2 cellular contexts compared by ENCODE assay signal in the genomic region with DNA sequence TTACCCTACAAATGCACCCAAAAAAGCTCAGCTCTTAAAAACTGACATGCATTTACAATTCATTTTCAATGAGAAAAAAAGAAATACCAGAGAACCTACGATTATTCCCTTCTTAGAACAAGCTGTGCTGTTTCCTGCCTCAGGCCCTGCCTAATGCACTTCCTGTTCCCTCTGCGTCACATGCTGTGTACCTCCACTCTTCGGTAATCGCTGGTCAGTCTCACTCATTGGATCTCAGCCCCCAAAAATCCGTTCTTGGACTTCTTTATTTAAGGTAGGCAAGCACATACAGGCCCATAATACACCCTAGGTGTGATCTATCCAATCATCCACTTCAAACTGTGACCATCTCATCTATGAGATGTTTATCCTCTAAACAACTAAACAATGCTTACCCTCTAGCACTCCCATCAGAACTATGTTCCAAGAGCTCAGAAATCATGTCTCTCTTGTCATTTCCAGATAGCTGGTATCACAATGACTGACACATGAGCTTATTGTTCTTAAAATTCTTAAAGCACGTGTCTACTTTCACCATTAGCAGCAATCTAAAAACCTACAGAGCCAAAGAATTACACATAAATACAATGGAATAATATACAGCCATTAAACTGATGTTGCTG.
TF ChIP-seq lines count a peak whose summit lies in the region.

No MANE protein-coding gene starts in this region.

TF ChIP-seq in H1, 55 proteins besides CTCF, POLR2A, EP300 and RAD21 (continued from another document):
- TF ChIP-seq, protein P1, sequence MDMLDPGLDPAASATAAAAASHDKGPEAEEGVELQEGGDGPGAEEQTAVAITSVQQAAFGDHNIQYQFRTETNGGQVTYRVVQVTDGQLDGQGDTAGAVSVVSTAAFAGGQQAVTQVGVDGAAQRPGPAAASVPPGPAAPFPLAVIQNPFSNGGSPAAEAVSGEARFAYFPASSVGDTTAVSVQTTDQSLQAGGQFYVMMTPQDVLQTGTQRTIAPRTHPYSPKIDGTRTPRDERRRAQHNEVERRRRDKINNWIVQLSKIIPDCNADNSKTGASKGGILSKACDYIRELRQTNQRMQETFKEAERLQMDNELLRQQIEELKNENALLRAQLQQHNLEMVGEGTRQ (IDR thresholded peaks at IDR 0.05; ENCODE audit: low read length), result peak; percentile 9; the same call in 1 of the 2 replicates
- peak; percentile 23 for TF ChIP-seq ASH2L (IDR thresholded peaks at IDR 0.05; ENCODE audit: low read length)

TF ChIP-seq in neural cell, 6 proteins besides CTCF, POLR2A, EP300 and RAD21 (continued from another document):
- TF ChIP-seq, protein P2, sequence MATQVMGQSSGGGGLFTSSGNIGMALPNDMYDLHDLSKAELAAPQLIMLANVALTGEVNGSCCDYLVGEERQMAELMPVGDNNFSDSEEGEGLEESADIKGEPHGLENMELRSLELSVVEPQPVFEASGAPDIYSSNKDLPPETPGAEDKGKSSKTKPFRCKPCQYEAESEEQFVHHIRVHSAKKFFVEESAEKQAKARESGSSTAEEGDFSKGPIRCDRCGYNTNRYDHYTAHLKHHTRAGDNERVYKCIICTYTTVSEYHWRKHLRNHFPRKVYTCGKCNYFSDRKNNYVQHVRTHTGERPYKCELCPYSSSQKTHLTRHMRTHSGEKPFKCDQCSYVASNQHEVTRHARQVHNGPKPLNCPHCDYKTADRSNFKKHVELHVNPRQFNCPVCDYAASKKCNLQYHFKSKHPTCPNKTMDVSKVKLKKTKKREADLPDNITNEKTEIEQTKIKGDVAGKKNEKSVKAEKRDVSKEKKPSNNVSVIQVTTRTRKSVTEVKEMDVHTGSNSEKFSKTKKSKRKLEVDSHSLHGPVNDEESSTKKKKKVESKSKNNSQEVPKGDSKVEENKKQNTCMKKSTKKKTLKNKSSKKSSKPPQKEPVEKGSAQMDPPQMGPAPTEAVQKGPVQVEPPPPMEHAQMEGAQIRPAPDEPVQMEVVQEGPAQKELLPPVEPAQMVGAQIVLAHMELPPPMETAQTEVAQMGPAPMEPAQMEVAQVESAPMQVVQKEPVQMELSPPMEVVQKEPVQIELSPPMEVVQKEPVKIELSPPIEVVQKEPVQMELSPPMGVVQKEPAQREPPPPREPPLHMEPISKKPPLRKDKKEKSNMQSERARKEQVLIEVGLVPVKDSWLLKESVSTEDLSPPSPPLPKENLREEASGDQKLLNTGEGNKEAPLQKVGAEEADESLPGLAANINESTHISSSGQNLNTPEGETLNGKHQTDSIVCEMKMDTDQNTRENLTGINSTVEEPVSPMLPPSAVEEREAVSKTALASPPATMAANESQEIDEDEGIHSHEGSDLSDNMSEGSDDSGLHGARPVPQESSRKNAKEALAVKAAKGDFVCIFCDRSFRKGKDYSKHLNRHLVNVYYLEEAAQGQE (IDR thresholded peaks at IDR 0.05; ENCODE audit: borderline replicate concordance), result no peak
- no peak for TF ChIP-seq EZH2 (IDR thresholded peaks at IDR 0.05; ENCODE audit: borderline replicate concordance, insufficient read depth, low read length, poor library complexity, severe bottlenecking)
- TF ChIP-seq MXI1 (conservative IDR thresholded peaks at IDR 0.05; ENCODE audit: poor library complexity, severe bottlenecking), result no peak
- no peak for TF ChIP-seq POLR2AphosphoS5 (IDR thresholded peaks at IDR 0.05)
- TF ChIP-seq TAF1 (IDR thresholded peaks at IDR 0.05; ENCODE audit: low read depth), result no peak
TF ChIP-seq in neural cell: peak in this region for 0.
